ENCODE assay signal across 10 cellular contexts in the genomic region with DNA sequence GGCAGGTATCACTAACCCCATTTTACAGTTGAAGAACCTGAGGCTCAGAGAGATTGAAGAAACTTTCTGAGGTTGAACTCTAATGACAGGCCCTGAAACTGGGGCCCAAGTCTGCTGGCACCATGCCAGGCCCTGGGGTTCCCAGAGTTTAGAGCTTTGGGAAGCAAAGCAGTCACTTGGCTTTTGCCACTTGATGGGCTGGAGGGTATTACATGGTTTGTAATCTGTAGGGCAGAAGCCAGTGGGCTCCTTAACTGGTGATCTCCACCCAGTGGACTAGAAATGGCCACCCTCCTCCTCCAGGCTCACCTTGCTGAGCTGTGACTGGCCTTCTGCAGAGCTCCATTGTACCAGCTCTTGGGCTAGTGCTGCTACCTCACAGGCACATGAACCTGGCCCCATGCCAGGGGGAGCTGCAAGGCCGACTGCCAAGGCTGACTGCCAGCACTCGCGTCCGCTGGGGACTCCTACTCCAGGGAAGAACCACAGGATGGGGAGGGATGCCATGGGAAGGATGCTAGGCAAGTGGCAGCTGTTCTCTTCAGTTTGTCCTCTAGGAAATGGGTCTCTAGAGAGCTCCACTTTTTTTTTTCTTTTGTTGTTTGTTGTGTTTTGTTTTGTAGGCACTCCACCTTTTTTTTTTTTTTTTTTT.
DNase-seq lines count a peak whose midpoint lies in the region; ATAC-seq and TF ChIP-seq lines count a peak whose summit lies in the region.
"Had no signal": no experiment of that assay in that cellular context is flagged by ENCODE, and none has a peak within 500 bp of the region (broad histone marks: within the 10 kb centered on the region; RNA-seq: fewer than 3 reads in every experiment).

No MANE protein-coding gene starts in this region.

- H3K4me2 ChIP-seq in mesendoderm (ENCODE audit: low read length), result no peak overlapping the region

- WGBS in mesendoderm (ENCODE audit: extremely low coverage, insufficient coverage, low lambda C conversion rate), result no CpG with 5 or more reads among the region's 4 CpGs

- no peak overlapping the region for H3K23ac ChIP-seq in mesendoderm (ENCODE audit: low read length)

- peak overlapping the region in 3 of 5 experiments; percentile 38 to 97 (median 77) for H3K27ac Mint-ChIP-seq in brain

- TF ChIP-seq CTCF in brain (conservative IDR thresholded peaks at IDR 0.05), result no peak
- no peak for TF ChIP-seq CTCF in left lung (IDR thresholded peaks at IDR 0.05)

- no peak overlapping the region for H3K18ac ChIP-seq in mesendoderm (ENCODE audit: low read length)

- ATAC-seq in left lung, result peak; percentile 41
- ATAC-seq in HG02981 (IDR thresholded peaks at IDR 0.05; ENCODE audit: unreplicated experiment), result no peak

- no peaks in the 10 kb centered on the region for H3K9me3 Mint-ChIP-seq in brain

- no peaks in the 10 kb centered on the region for H3K79me1 ChIP-seq in mesendoderm (ENCODE audit: low read length)

- no peaks in the 10 kb centered on the region for H3K36me3 Mint-ChIP-seq in brain

- no peaks in the 10 kb centered on the region for H3K79me2 ChIP-seq in mesendoderm (ENCODE audit: control insufficient read depth, insufficient read depth, low read length)

- H2AK5ac ChIP-seq in mesendoderm (ENCODE audit: low read length), result no peak overlapping the region

- no peak overlapping the region for H3K27ac ChIP-seq in left lung
- no peak overlapping the region for H3K27ac ChIP-seq in mesendoderm (ENCODE audit: low read depth, low read length)
- H3K27ac ChIP-seq: esophagus squamous epithelium had no signal

- H3K36me3 ChIP-seq in left lung, result peaks cover 0 to 45% of the 10 kb centered on the region in 2 donors
- H3K36me3 ChIP-seq in mesendoderm (ENCODE audit: control insufficient read depth, insufficient read depth, low read length), result no peaks in the 10 kb centered on the region

- H3K4me1 Mint-ChIP-seq in brain, result peaks cover 28% of the 10 kb centered on the region

- H3K4me3 Mint-ChIP-seq in brain, result no peak overlapping the region

- H2BK5ac ChIP-seq in mesendoderm (ENCODE audit: low read length), result no peak overlapping the region

- no peak overlapping the region for H3K9ac ChIP-seq in mesendoderm (ENCODE audit: low read length)

- no peak overlapping the region for H3K56ac ChIP-seq in mesendoderm (ENCODE audit: low read length)

- in situ Hi-C loops in ACHN (cut with HindIII; ENCODE audit: low pct_ligation_motif_present, low pct_unique_long_range_greater_than_20kb, low sequenced_read_pairs), result no loop called here

- H2BK120ac ChIP-seq in mesendoderm (ENCODE audit: low read depth, low read length), result no peak overlapping the region

- no peaks in the 10 kb centered on the region for H3K27me3 Mint-ChIP-seq in brain

- no peak overlapping the region for H4K5ac ChIP-seq in mesendoderm (ENCODE audit: low read length)

- H3K4ac ChIP-seq in mesendoderm (ENCODE audit: low read depth, low read length), result no peak overlapping the region

- no peak overlapping the region for H2BK15ac ChIP-seq in mesendoderm (replicated peaks; ENCODE audit: low read depth)

- no peak overlapping the region for H4K8ac ChIP-seq in mesendoderm (ENCODE audit: low read depth, low read length)

- DNase-seq in ACHN (peak; percentile 44), NCI-H1436 treated with DMSO at 0.1 percent for 48 hours (lab: John Stamatoyannopoulos, UW) (peak; percentile 64), left lung (peak; percentile 60 to 81), mesendoderm (no peak), SKM-1 treated with dmso at 0.1 percent for 144 hours (lab: John Stamatoyannopoulos, UW; ENCODE audit: unreplicated experiment) (no peak)
- no peak for DNase-seq in stimulated activated CD4-positive, alpha-beta T cell treated with anti-CD3 and anti-CD28 coated beads, Interleukin-15, amount 100 ng/mL, for 24 hours
- DNase-seq: esophagus squamous epithelium; stimulated activated CD4-positive, alpha-beta T cell treated with anti-CD3 and anti-CD28 coated beads, Interleukin-2, amount 100 ng/mL, for 24 hours had no signal

- no peak overlapping the region for H3K4me3 ChIP-seq in left lung
- no peak overlapping the region for H3K4me3 ChIP-seq in mesendoderm (ENCODE audit: low read length)
- H3K4me3 ChIP-seq: esophagus squamous epithelium had no signal

- H3K9me3 ChIP-seq in left lung, result no peaks in the 10 kb centered on the region
- H3K9me3 ChIP-seq: esophagus squamous epithelium had no signal

- H3K4me1 ChIP-seq in left lung, result no peaks in the 10 kb centered on the region
- no peaks in the 10 kb centered on the region for H3K4me1 ChIP-seq in mesendoderm (ENCODE audit: control insufficient read depth, low read depth, low read length)

- intact Hi-C loops in left lung (cut with DNase I), result no loop called here

- no peaks in the 10 kb centered on the region for H3K27me3 ChIP-seq in left lung
- no peaks in the 10 kb centered on the region for H3K27me3 ChIP-seq in mesendoderm (ENCODE audit: insufficient read depth, low read length, poor library complexity)
- H3K27me3 ChIP-seq: esophagus squamous epithelium had no signal

Comparison
In these comparisons a context has a peak if more than half of its experiments do, and no peak if none do; other contexts are left out.
1. DNase-seq: peak in ACHN (single experiment), NCI-H1436 treated with DMSO at 0.1 percent for 48 hours (single experiment) and left lung (2 of 2); none in mesendoderm (single experiment), stimulated activated CD4-positive, alpha-beta T cell treated with anti-CD3 and anti-CD28 coated beads, Interleukin-15, amount 100 ng/mL, for 24 hours (single experiment) and SKM-1 treated with dmso at 0.1 percent for 144 hours (single experiment).